ENCODE assay signal across 8 cellular contexts in genomic region chr2:97936199-97936598, GRCh38. TPM values are rescaled to one million over a fixed set of nuclear protein-coding genes. Genes with fewer than 3 reads are reported as not detected.
A peak's percentile ranks its signal among the peaks of the same experiment; 100 is the strongest.
DNase-seq lines count a peak whose midpoint lies in the region; ATAC-seq, FAIRE-seq and TF ChIP-seq lines count a peak whose summit lies in the region.

No MANE protein-coding gene starts in this region.

- peak; percentile 62 for ATAC-seq in GM21786 (IDR thresholded peaks at IDR 0.05; ENCODE audit: unreplicated experiment)

- H3K9me3 ChIP-seq in astrocyte (ENCODE audit: insufficient read depth, low read depth, low read length) = no peaks in the 10 kb centered on the region

- no peak for FAIRE-seq in astrocyte (lab: Jason Lieb, UNC)

- no peak overlapping the region for H3K27ac ChIP-seq in astrocyte (ENCODE audit: low read depth, low read length)

- peaks cover 10% of the 10 kb centered on the region for H3K4me1 ChIP-seq in astrocyte (ENCODE audit: insufficient read depth, low read length)

- no peak overlapping the region for H2AFZ ChIP-seq in astrocyte (ENCODE audit: low read depth, low read length)

- H4K20me1 ChIP-seq in astrocyte (ENCODE audit: insufficient read depth, low read length) = peaks cover 59% of the 10 kb centered on the region

- peak overlapping the region; percentile 40 for H3K4me3 Mint-ChIP-seq in astrocyte (ENCODE audit: unreplicated experiment)
- no peak overlapping the region for H3K4me3 Mint-ChIP-seq in activated CD4-positive, alpha-beta memory T cell treated with anti-CD3 and anti-CD28 coated beads, Interleukin-2, amount 10 ng/mL, durations not matched to agents 7 days and 5 days

- no peak overlapping the region for H3K9ac ChIP-seq in astrocyte (ENCODE audit: low read length)

- CTCF ChIA-PET in activated CD4-positive, alpha-beta memory T cell treated with anti-CD3 and anti-CD28 coated beads, Interleukin-2, amount 10 ng/mL, durations not matched to agents 7 days and 5 days (lab: Charles Lee) = no interaction called here

- no peak overlapping the region for H3K27ac Mint-ChIP-seq in astrocyte (ENCODE audit: unreplicated experiment)
- no peak overlapping the region for H3K27ac Mint-ChIP-seq in activated CD4-positive, alpha-beta memory T cell treated with anti-CD3 and anti-CD28 coated beads, Interleukin-2, amount 10 ng/mL, durations not matched to agents 7 days and 5 days

- H3K27me3 Mint-ChIP-seq in astrocyte (ENCODE audit: low read depth, unreplicated experiment) = no peaks in the 10 kb centered on the region
- no peaks in the 10 kb centered on the region for H3K27me3 Mint-ChIP-seq in activated CD4-positive, alpha-beta memory T cell treated with anti-CD3 and anti-CD28 coated beads, Interleukin-2, amount 10 ng/mL, durations not matched to agents 7 days and 5 days

- no peaks in the 10 kb centered on the region for H3K36me3 ChIP-seq in astrocyte (ENCODE audit: insufficient read depth, low read length)

- H3K4me1 Mint-ChIP-seq in astrocyte (ENCODE audit: low read depth, unreplicated experiment) = peaks cover 19% of the 10 kb centered on the region
- H3K4me1 Mint-ChIP-seq in activated CD4-positive, alpha-beta memory T cell treated with anti-CD3 and anti-CD28 coated beads, Interleukin-2, amount 10 ng/mL, durations not matched to agents 7 days and 5 days = peaks cover 18% of the 10 kb centered on the region

- H3K9me3 Mint-ChIP-seq in astrocyte (ENCODE audit: unreplicated experiment) = no peaks in the 10 kb centered on the region
- no peaks in the 10 kb centered on the region for H3K9me3 Mint-ChIP-seq in activated CD4-positive, alpha-beta memory T cell treated with anti-CD3 and anti-CD28 coated beads, Interleukin-2, amount 10 ng/mL, durations not matched to agents 7 days and 5 days

- TF ChIP-seq CTCF in astrocyte (IDR thresholded peaks at IDR 0.05; ENCODE audit: insufficient read depth, low read depth, low read length) = no peak
- TF ChIP-seq CTCF in foreskin fibroblast (IDR thresholded peaks at IDR 0.05; ENCODE audit: low read depth, low read length) = no peak

- no peaks in the 10 kb centered on the region for H3K27me3 ChIP-seq in astrocyte (ENCODE audit: insufficient read depth, low read length)

- peaks cover 64% of the 10 kb centered on the region for H3K79me2 ChIP-seq in astrocyte (ENCODE audit: insufficient read depth, low read length)

- H3K4me2 ChIP-seq in astrocyte (ENCODE audit: low read length) = peak overlapping the region; percentile 37

- no peaks in the 10 kb centered on the region for H3K36me3 Mint-ChIP-seq in astrocyte (ENCODE audit: low read depth, unreplicated experiment)
- H3K36me3 Mint-ChIP-seq in activated CD4-positive, alpha-beta memory T cell treated with anti-CD3 and anti-CD28 coated beads, Interleukin-2, amount 10 ng/mL, durations not matched to agents 7 days and 5 days (ENCODE audit: low read depth) = peaks cover 6% of the 10 kb centered on the region

- DNase-seq in NCI-H1417 (lab: John Stamatoyannopoulos, UW) (peak; percentile 76 to 92 (median 78)), astrocyte (ENCODE audit: low read depth) (no peak), retina (peak; percentile 25), C1 segment of cervical spinal cord (lab: John Stamatoyannopoulos, UW) (no peak), foreskin fibroblast (no peak)
- no peak for DNase-seq in activated effector memory CD4-positive, alpha-beta T cell treated with anti-CD3 and anti-CD28 coated beads, Interleukin-2, amount 50 U/mL, for 16 hours
- DNase-seq in activated CD4-positive, alpha-beta memory T cell treated with anti-CD3 and anti-CD28 coated beads, Interleukin-2, amount 10 ng/mL, durations not matched to agents 7 days and 5 days = no peak

- POLR2A ChIA-PET in activated CD4-positive, alpha-beta memory T cell treated with anti-CD3 and anti-CD28 coated beads, Interleukin-2, amount 10 ng/mL, durations not matched to agents 7 days and 5 days (lab: Charles Lee) = interaction anchor here (0.9 kb wide), 1 partner anchor 66 kb away, joined by 3 read pairs; no protein-coding TSS in a partner anchor

- H3K4me3 ChIP-seq in astrocyte (ENCODE audit: insufficient read depth, low read depth, low read length) (no peak overlapping the region), foreskin fibroblast (ENCODE audit: low read depth in 1 of 2, low read length in 2 of 2) (no peak overlapping the region)

RNA-seq across cellular contexts. Expression of gene TMEM131, which starts 59.5 kb away (rescaled TPM):
- 32.8 and 35.3 TPM in 2 replicates for total RNA-seq in astrocyte
- total RNA-seq in activated CD4-positive, alpha-beta memory T cell treated with anti-CD3 and anti-CD28 coated beads, Interleukin-2, amount 10 ng/mL, durations not matched to agents 7 days and 5 days = 10 to 100 TPM; 31.3 to 31.9 TPM

Comparison
In these comparisons a context has a peak if more than half of its experiments do, and no peak if none do; other contexts are left out.
1. DNase-seq: peak in NCI-H1417 (3 of 3) and retina (single experiment); none in astrocyte (single experiment), C1 segment of cervical spinal cord (0 of 14), foreskin fibroblast (0 of 2), activated effector memory CD4-positive, alpha-beta T cell treated with anti-CD3 and anti-CD28 coated beads, Interleukin-2, amount 50 U/mL, for 16 hours (single experiment) and activated CD4-positive, alpha-beta memory T cell treated with anti-CD3 and anti-CD28 coated beads, Interleukin-2, amount 10 ng/mL, durations not matched to agents 7 days and 5 days (single experiment).